Comparison of ENCODE assay signal across 10 cellular contexts in genomic region chr13:29081036-29081435, GRCh38.
DNase-seq lines count a peak whose midpoint lies in the region; ATAC-seq and TF ChIP-seq lines count a peak whose summit lies in the region.
"Had no signal": no experiment of that assay in that cellular context is flagged by ENCODE, and none has a peak within 500 bp of the region (broad histone marks: within the 10 kb centered on the region; RNA-seq: fewer than 3 reads in every experiment).

No MANE protein-coding gene starts in this region.

- H3K27me3 ChIP-seq in left lung (no peaks in the 10 kb centered on the region), thyroid gland (no peaks in the 10 kb centered on the region)

- no peak for TF ChIP-seq POLR2A in thyroid gland (IDR thresholded peaks at IDR 0.05)

- H3K4me3 ChIP-seq in left lung (no peak overlapping the region), thyroid gland (replicated peaks in 1 of 3) (no peak overlapping the region)

- H3K4me1 ChIP-seq in left lung (no peaks in the 10 kb centered on the region), thyroid gland (no peaks in the 10 kb centered on the region)

- TF ChIP-seq CTCF in left lung (IDR thresholded peaks at IDR 0.05): no peak
- peak in 1 of 6 experiments; percentile 6 for TF ChIP-seq CTCF in thyroid gland (IDR thresholded peaks at IDR 0.05)

- ATAC-seq in GM19397 (IDR thresholded peaks at IDR 0.05; ENCODE audit: unreplicated experiment): peak; percentile 86
- ATAC-seq in HG03469 (IDR thresholded peaks at IDR 0.05; ENCODE audit: unreplicated experiment): peak; percentile 81
- ATAC-seq in left lung: no peak
- no peak for ATAC-seq in GM19452 (IDR thresholded peaks at IDR 0.05; ENCODE audit: unreplicated experiment)

- peaks cover 0 to 10% of the 10 kb centered on the region in 2 donors for H3K9me3 ChIP-seq in left lung
- H3K9me3 ChIP-seq in thyroid gland: no peaks in the 10 kb centered on the region

- 77 to 80% methylated on average over 1 of the region's 1 CpG for WGBS in thyroid gland, 2 donors

- no peak overlapping the region for H3K27ac ChIP-seq in left lung
- H3K27ac ChIP-seq in thyroid gland: no peak overlapping the region

- peak; percentile 7 for DNase-seq in GDM1 (lab: John Stamatoyannopoulos, UW)
- DNase-seq in activated CD4-positive, alpha-beta T cell treated with anti-CD3 and anti-CD28 coated beads, Interleukin-2, amount 50 U/mL, for 1 hour: peak; percentile 16
- no peak for DNase-seq in left lung
- DNase-seq in thyroid gland: no peak
- no peak for DNase-seq in dermis blood vessel endothelial cell
- DNase-seq: activated T-cell treated with anti-CD3 and anti-CD28 coated beads, Interleukin-2, amount 50 U/mL, for 24 hours; NCI-H2029 treated with DMSO at 0.1 percent for 48 hours had no signal

- H3K36me3 ChIP-seq in left lung: no peaks in the 10 kb centered on the region
- no peaks in the 10 kb centered on the region for H3K36me3 ChIP-seq in thyroid gland

- intact Hi-C loops in left lung (cut with DNase I): no loop called here
- intact Hi-C loops in thyroid gland (cut with DNase I): no loop called here

Comparison
In these comparisons a context has a peak if more than half of its experiments do, and no peak if none do; other contexts are left out.
1. DNase-seq: peak in GDM1 (single experiment) and activated CD4-positive, alpha-beta T cell treated with anti-CD3 and anti-CD28 coated beads, Interleukin-2, amount 50 U/mL, for 1 hour (single experiment); none in left lung (0 of 2), thyroid gland (0 of 2) and dermis blood vessel endothelial cell (single experiment).
2. ATAC-seq: peak in GM19397 (single experiment) and HG03469 (single experiment); none in left lung (single experiment) and GM19452 (single experiment).